32 cellular contexts compared by ENCODE assay signal in the genomic region with DNA sequence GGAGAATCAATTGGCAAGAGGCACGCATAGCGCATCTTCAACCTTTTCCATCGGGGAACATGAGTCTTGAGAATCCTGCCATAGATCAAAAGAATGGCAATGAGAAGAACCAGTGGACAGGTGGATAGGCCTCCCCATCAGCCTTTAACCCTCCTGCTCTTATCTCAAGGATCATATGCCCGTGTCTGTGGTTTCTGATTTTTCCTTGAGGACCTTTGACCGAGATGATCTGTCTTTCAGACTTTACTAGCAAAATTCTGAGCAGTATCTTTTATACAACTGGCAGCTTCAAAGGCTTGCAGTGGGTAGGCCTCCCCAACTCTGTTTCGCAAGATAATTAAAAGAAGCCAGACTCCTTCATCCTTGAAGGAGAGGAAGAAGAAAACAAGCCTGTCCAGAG.
"Had no signal": no experiment of that assay in that cellular context is flagged by ENCODE, and none has a peak within 500 bp of the region (broad histone marks: within the 10 kb centered on the region; RNA-seq: fewer than 3 reads in every experiment).

No MANE protein-coding gene starts in this region.

- ATAC-seq: activated naive CD4-positive, alpha-beta T cell treated with anti-CD3 and anti-CD28 coated beads, Interleukin-2, amount 50 U/mL, for 72 hours; activated naive CD8-positive, alpha-beta T cell treated with anti-CD3 and anti-CD28 coated beads, Interleukin-2, amount 50 U/mL, for 24 hours; activated T-cell treated with anti-CD3 and anti-CD28 coated beads, Interleukin-2, amount 50 U/mL, for 4 hours; activated T-cell treated with anti-CD3 and anti-CD28 coated beads, Interleukin-2, amount 50 U/mL, for 72 hours; activated T-helper 17 cell treated with anti-CD3 and anti-CD28 coated beads, Interleukin-2, amount 50 U/mL, for 72 hours; body of pancreas had no signal

- DNase-seq: activated effector memory CD4-positive, alpha-beta T cell treated with anti-CD3 and anti-CD28 coated beads, Interleukin-2, amount 50 U/mL, for 16 hours; activated effector memory CD4-positive, alpha-beta T cell treated with Interleukin-2 at 50 U/mL for 16 hours; activated gamma-delta T cell; activated gamma-delta T cell treated with Interleukin-2 at 50 U/mL for 16 hours; activated naive CD4-positive, alpha-beta T cell; activated naive CD4-positive, alpha-beta T cell treated with anti-CD3 and anti-CD28 coated beads for 36 hours; activated naive CD4-positive, alpha-beta T cell treated with anti-CD3 and anti-CD28 coated beads, Interleukin-2, amount 10 ng/mL, durations not matched to agents 7 days and 5 days; activated naive CD4-positive, alpha-beta T cell treated with anti-CD3 and anti-CD28 coated beads, Interleukin-2, amount 50 U/mL, for 16 hours; activated naive CD4-positive, alpha-beta T cell treated with Interleukin-2 at 50 U/mL for 16 hours; activated naive CD8-positive, alpha-beta T cell treated with anti-CD3 and anti-CD28 coated beads for 36 hours; activated naive CD8-positive, alpha-beta T cell treated with anti-CD3 and anti-CD28 coated beads, Interleukin-2, amount 10 ng/mL, durations not matched to agents 7 days and 5 days; activated naive CD8-positive, alpha-beta T cell treated with anti-CD3 and anti-CD28 coated beads, Interleukin-2, amount 50 U/mL, for 24 hours; activated T-cell treated with anti-CD3 and anti-CD28 coated beads, Interleukin-2, amount 50 U/mL, for 1 hour; activated T-cell treated with anti-CD3 and anti-CD28 coated beads, Interleukin-2, amount 50 U/mL, for 24 hours; activated T-cell treated with anti-CD3 and anti-CD28 coated beads, Interleukin-2, amount 50 U/mL, for 4 hours; activated T-cell treated with anti-CD3 and anti-CD28 coated beads, Interleukin-2, amount 50 U/mL, for 48 hours; activated T-cell treated with anti-CD3 and anti-CD28 coated beads, Interleukin-2, amount 50 U/mL, for 72 hours; amniotic stem cell; amygdala; anterior cingulate cortex; aorta; body of pancreas; caudate nucleus; central memory CD4-positive, alpha-beta T cell; cerebellar nuclear complex had no signal

- H3K4me3 ChIP-seq: adrenal gland, ascending aorta, body of pancreas, breast epithelium, cardiac muscle cell had no signal

- H3K4me1 ChIP-seq: adrenal gland, ascending aorta, body of pancreas, breast epithelium had no signal

- H3K36me3 ChIP-seq: adrenal gland, ascending aorta, brain microvascular endothelial cell, breast epithelium, cardiac muscle cell had no signal

- H3K27me3 ChIP-seq: adrenal gland, ascending aorta, body of pancreas, brain microvascular endothelial cell, cardiac muscle cell had no signal

- H3K9me3 ChIP-seq: adrenal gland, body of pancreas, breast epithelium had no signal
